In the genomic region with DNA sequence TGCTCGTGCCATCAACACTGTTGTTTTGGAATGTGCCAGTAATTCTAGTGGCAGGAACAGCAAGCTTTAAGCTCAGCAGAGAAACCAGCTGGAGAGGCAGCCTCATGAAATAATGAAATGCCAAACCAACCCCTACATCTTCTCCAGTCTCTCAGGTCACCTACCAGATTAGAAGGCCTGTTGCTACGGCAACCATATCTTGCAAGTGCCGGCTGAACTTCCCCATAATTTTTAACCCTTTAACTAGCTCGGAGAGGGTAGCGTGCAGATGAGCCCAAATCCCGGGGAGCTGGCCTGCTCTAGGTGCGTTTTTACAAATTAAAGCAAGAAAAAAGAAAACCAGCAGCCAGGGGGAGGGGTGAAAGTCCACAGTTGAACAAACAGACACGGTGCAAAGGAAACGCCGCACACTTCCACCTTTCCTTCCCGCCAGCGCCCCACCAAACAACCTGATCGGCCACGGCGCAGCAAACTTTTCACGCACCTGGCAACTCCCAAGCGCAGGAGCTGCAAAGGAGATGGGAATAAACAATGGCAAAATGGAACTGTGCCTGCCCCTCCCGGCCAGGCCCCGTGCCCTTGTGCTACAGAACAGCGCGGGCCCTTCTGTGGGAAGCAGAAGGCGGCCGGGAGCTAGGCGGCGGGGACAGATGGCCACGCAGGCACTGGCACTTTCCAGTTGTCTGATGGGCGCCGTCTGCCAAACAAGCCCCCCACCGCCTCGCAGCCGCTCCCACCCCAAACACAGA, we compare ENCODE assay signal across 1 cellular context.
A peak's percentile ranks its signal among the peaks of the same experiment; 100 is the strongest.
TF ChIP-seq lines count a peak whose summit lies in the region.

No MANE protein-coding gene starts in this region.

TF ChIP-seq in GM12878, 131 proteins besides CTCF, POLR2A, EP300 and RAD21 (continued from another document):
- TF ChIP-seq SIX5 (IDR thresholded peaks at IDR 0.05; ENCODE audit: low read depth, low read length, severe bottlenecking) (no peak), SUZ12 (IDR thresholded peaks at IDR 0.05; ENCODE audit: unreplicated experiment) (no peak), BMI1 (IDR thresholded peaks at IDR 0.05; ENCODE audit: borderline replicate concordance) (peak; percentile 84)
